10 cellular contexts compared by ENCODE assay signal in genomic region chr1:68347415-68347814, GRCh38.
DNase-seq lines count a peak whose midpoint lies in the region; ATAC-seq and TF ChIP-seq lines count a peak whose summit lies in the region.
"Had no signal": no experiment of that assay in that cellular context is flagged by ENCODE, and none has a peak within 500 bp of the region (broad histone marks: within the 10 kb centered on the region; RNA-seq: fewer than 3 reads in every experiment).

No MANE protein-coding gene starts in this region.

- peaks cover 0 to 5% of the 10 kb centered on the region in 2 donors for H3K4me1 ChIP-seq in left lung

- H3K27me3 ChIP-seq in left lung, result no peaks in the 10 kb centered on the region

- H3K27ac ChIP-seq in left lung, result peak overlapping the region in 1 of 2 donors; percentile 45

- TF ChIP-seq CTCF in left lung (IDR thresholded peaks at IDR 0.05), result no peak

- peak in 1 of 2 donors; percentile 47 for DNase-seq in left lung
- no peak for DNase-seq in hippocampal formation (lab: John Stamatoyannopoulos, UW)
- no peak for DNase-seq in AG20443 (ENCODE audit: low spot score)
- DNase-seq in ureter (ENCODE audit: low spot score), result no peak
- DNase-seq in iPS-NIHi11 (ENCODE audit: low spot score), result no peak
- DNase-seq: activated CD4-positive, alpha-beta T cell treated with anti-CD3 and anti-CD28 coated beads for 4 hours had no signal

- H3K4me3 ChIP-seq in left lung, result no peak overlapping the region
- H3K4me3 ChIP-seq: smooth muscle cell had no signal

- ATAC-seq in GM18517 (IDR thresholded peaks at IDR 0.05; ENCODE audit: unreplicated experiment) (peak; percentile 96), GM21737 (IDR thresholded peaks at IDR 0.05; ENCODE audit: unreplicated experiment) (peak; percentile 98), HG03565 (IDR thresholded peaks at IDR 0.05; ENCODE audit: unreplicated experiment) (peak; percentile 96), left lung (peak; percentile 36)

- H3K36me3 ChIP-seq in left lung, result no peaks in the 10 kb centered on the region

- intact Hi-C loops in left lung (cut with DNase I), result no loop called here

- no peaks in the 10 kb centered on the region for H3K9me3 ChIP-seq in left lung

Comparison
In these comparisons a context has a peak if more than half of its experiments do, and no peak if none do; other contexts are left out.
1. ATAC-seq: peak in every context shown above with its lines; median percentile 98 in GM21737; 96 in GM18517; 96 in HG03565; 36 in left lung.